Comparison of ENCODE assay signal across 13 cellular contexts in the genomic region with DNA sequence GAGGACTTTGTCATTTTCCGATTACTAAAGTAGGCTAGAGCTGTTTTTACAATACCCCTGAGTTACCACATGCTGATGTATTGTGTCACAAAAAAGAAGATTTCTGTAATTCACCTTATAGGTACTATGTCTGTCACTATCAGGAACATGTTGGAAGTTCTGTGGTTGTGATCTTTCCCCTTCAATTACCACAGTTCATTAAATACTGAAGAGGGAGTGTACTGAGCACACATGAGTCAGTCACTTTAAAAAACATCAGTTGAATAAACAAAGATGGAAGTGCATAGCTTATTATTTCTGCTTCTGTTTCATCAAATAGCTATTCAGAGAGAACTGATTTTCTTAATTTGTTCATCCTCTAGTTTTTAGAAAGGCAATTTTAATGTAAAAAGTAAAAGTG. TPM values are rescaled to one million over a fixed set of nuclear protein-coding genes. Genes with fewer than 3 reads are reported as not detected.
DNase-seq lines count a peak whose midpoint lies in the region; ATAC-seq and TF ChIP-seq lines count a peak whose summit lies in the region.
"Had no signal": no experiment of that assay in that cellular context is flagged by ENCODE, and none has a peak within 500 bp of the region (broad histone marks: within the 10 kb centered on the region; RNA-seq: fewer than 3 reads in every experiment).

No MANE protein-coding gene starts in this region.

- peaks cover 6% of the 10 kb centered on the region for H4K20me1 ChIP-seq in PC-9 (ENCODE audit: insufficient read depth)
- H4K20me1 ChIP-seq: BLaER1 had no signal

- H3K27me3 ChIP-seq in PC-9 (ENCODE audit: insufficient read depth, low read depth) (no peaks in the 10 kb centered on the region), foreskin keratinocyte (no peaks in the 10 kb centered on the region)
- H3K27me3 ChIP-seq: BLaER1 had no signal

- H3K4me3 ChIP-seq in HEK293 (ENCODE audit: low read depth, low read length) (no peak overlapping the region), PC-9 (no peak overlapping the region)
- H3K4me3 ChIP-seq: BLaER1 had no signal

- H3K4me1 Mint-ChIP-seq in endothelial cell (ENCODE audit: unreplicated experiment) = no peaks in the 10 kb centered on the region

- no peaks in the 10 kb centered on the region for H3K27me3 Mint-ChIP-seq in endothelial cell (ENCODE audit: unreplicated experiment)
- H3K27me3 Mint-ChIP-seq: brain; stimulated activated naive CD8-positive, alpha-beta T cell treated with anti-CD3 and anti-CD28 coated beads, Interleukin-15, Interleukin-2, amounts not matched to agents 100 ng/mL and 50 ng/mL, for 24 hours had no signal

- H2AFZ ChIP-seq in PC-9 = no peak overlapping the region

- DNase-seq in AG08396 (ENCODE audit: low spot score) (peak; percentile 12), PC-9 (peak in 1 of 2 experiments; percentile 87), foreskin keratinocyte (peak in 1 of 2 donors; percentile 39), endothelial cell (ENCODE audit: low spot score) (no peak)
- DNase-seq in stimulated activated naive CD8-positive, alpha-beta T cell treated with anti-CD3 and anti-CD28 coated beads, Interleukin-15, Interleukin-2, amounts not matched to agents 100 U/mL and 50 U/mL, for 24 hours = no peak
- DNase-seq: GOT3, occipital lobe had no signal

- no TSS peak for BruUV-seq in PC-9 (replicated peaks; lab: Mats Ljungman, UMichigan)

- ATAC-seq in foreskin keratinocyte = peak; percentile 51
- ATAC-seq in stimulated activated naive CD8-positive, alpha-beta T cell treated with anti-CD3 and anti-CD28 coated beads, Interleukin-15, Interleukin-2, amounts not matched to agents 100 U/mL and 50 U/mL, for 24 hours = no peak
- ATAC-seq in GM18511 (IDR thresholded peaks at IDR 0.05; ENCODE audit: unreplicated experiment) = no peak
- no peak for ATAC-seq in SK-N-SH treated with all-trans-retinoic acid at 6 μM for 48 hours

- H3K27ac ChIP-seq in HEK293 (ENCODE audit: extremely low read depth, low read depth, low read length) = no peak overlapping the region
- no peak overlapping the region for H3K27ac ChIP-seq in PC-9
- no peak overlapping the region for H3K27ac ChIP-seq in foreskin keratinocyte
- H3K27ac ChIP-seq: BLaER1 had no signal

- H3K4me1 ChIP-seq in HEK293 (ENCODE audit: control insufficient read depth, insufficient read depth, low read length) (peaks cover 11% of the 10 kb centered on the region), PC-9 (replicated peaks; ENCODE audit: insufficient read depth) (peaks cover 16% of the 10 kb centered on the region), foreskin keratinocyte (no peaks in the 10 kb centered on the region)
- H3K4me1 ChIP-seq: BLaER1 had no signal

- CTCF ChIA-PET in HEK293 (lab: Yijun Ruan, JAX) = interaction anchor here (0.6 to 0.8 kb wide), 3 partner anchors 10 to 622 kb away, joined by 3 read pairs; no protein-coding TSS in a partner anchor
- CTCF ChIA-PET in PC-9 (lab: Charles Lee) = no interaction called here

- H3K9me2 ChIP-seq in PC-9 (ENCODE audit: insufficient read depth) = no peaks in the 10 kb centered on the region

- POLR2A ChIA-PET in HEK293 (lab: Yijun Ruan, JAX) (no interaction called here), PC-9 (lab: Charles Lee; ENCODE audit: unreplicated experiment) (no interaction called here)

- no peaks in the 10 kb centered on the region for H3K9me3 Mint-ChIP-seq in endothelial cell (ENCODE audit: unreplicated experiment)

- intact Hi-C loops in PC-9 (cut with micrococcal nuclease; ENCODE audit: unreplicated experiment) = no loop called here

- peak overlapping the region; percentile 43 for H3K4me2 ChIP-seq in PC-9
- H3K4me2 ChIP-seq: BLaER1 had no signal

- no peaks in the 10 kb centered on the region for H3K9me3 ChIP-seq in HEK293 (ENCODE audit: control insufficient read depth, insufficient read depth, low read depth, low read length)
- no peaks in the 10 kb centered on the region for H3K9me3 ChIP-seq in PC-9 (ENCODE audit: insufficient read depth, low read depth)

- H3K4me3 Mint-ChIP-seq in endothelial cell (ENCODE audit: unreplicated experiment) = no peak overlapping the region
- H3K4me3 Mint-ChIP-seq: brain; stimulated activated naive CD8-positive, alpha-beta T cell treated with anti-CD3 and anti-CD28 coated beads, Interleukin-15, Interleukin-2, amounts not matched to agents 100 ng/mL and 50 ng/mL, for 24 hours had no signal

- H3F3A ChIP-seq in PC-9 (ENCODE audit: insufficient read depth, low read depth) = peaks cover 8% of the 10 kb centered on the region; the same call in 1 of the 2 replicates

- H3K79me2 ChIP-seq in PC-9 (ENCODE audit: low read depth) = no peaks in the 10 kb centered on the region

- TF ChIP-seq CTCF in HEK293 (tag by site-specific recombination; IDR thresholded peaks at IDR 0.05) (no peak), PC-9 (conservative IDR thresholded peaks at IDR 0.05) (no peak), foreskin keratinocyte (conservative IDR thresholded peaks at IDR 0.05) (no peak), endothelial cell (IDR thresholded peaks at IDR 0.05; ENCODE audit: unreplicated experiment) (no peak)

- no peaks in the 10 kb centered on the region for H3K36me3 Mint-ChIP-seq in endothelial cell (ENCODE audit: low read depth, unreplicated experiment)

- H3K36me3 ChIP-seq in HEK293 (ENCODE audit: control insufficient read depth in 2 of 2, insufficient read depth in 1 of 2, low read length in 2 of 2) (peaks cover 7 to 21% of the 10 kb centered on the region in 2 experiments), PC-9 (ENCODE audit: low read depth) (no peaks in the 10 kb centered on the region)

- H3K27ac Mint-ChIP-seq in endothelial cell (ENCODE audit: unreplicated experiment) = no peak overlapping the region
- H3K27ac Mint-ChIP-seq: brain; stimulated activated naive CD8-positive, alpha-beta T cell treated with anti-CD3 and anti-CD28 coated beads, Interleukin-15, Interleukin-2, amounts not matched to agents 100 ng/mL and 50 ng/mL, for 24 hours had no signal

TF ChIP-seq in HEK293, 187 proteins besides CTCF, POLR2A, EP300 and RAD21 (continues in another document):
- TF ChIP-seq, protein P1, sequence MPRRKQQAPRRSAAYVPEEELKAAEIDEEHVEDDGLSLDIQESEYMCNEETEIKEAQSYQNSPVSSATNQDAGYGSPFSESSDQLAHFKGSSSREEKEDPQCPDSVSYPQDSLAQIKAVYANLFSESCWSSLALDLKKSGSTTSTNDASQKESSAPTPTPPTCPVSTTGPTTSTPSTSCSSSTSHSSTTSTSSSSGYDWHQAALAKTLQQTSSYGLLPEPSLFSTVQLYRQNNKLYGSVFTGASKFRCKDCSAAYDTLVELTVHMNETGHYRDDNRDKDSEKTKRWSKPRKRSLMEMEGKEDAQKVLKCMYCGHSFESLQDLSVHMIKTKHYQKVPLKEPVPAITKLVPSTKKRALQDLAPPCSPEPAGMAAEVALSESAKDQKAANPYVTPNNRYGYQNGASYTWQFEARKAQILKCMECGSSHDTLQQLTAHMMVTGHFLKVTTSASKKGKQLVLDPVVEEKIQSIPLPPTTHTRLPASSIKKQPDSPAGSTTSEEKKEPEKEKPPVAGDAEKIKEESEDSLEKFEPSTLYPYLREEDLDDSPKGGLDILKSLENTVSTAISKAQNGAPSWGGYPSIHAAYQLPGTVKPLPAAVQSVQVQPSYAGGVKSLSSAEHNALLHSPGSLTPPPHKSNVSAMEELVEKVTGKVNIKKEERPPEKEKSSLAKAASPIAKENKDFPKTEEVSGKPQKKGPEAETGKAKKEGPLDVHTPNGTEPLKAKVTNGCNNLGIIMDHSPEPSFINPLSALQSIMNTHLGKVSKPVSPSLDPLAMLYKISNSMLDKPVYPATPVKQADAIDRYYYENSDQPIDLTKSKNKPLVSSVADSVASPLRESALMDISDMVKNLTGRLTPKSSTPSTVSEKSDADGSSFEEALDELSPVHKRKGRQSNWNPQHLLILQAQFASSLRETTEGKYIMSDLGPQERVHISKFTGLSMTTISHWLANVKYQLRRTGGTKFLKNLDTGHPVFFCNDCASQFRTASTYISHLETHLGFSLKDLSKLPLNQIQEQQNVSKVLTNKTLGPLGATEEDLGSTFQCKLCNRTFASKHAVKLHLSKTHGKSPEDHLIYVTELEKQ (tag by site-specific recombination; IDR thresholded peaks at IDR 0.05; ENCODE audit: borderline replicate concordance) = peak; percentile 57; the same call in 1 of the 2 replicates

TF ChIP-seq in SK-N-SH treated with all-trans-retinoic acid at 6 μM for 48 hours, 23 proteins besides CTCF, POLR2A, EP300 and RAD21 (continues in another document):
- TF ChIP-seq ESRRG (CRISPR knock-in tag; IDR thresholded peaks at IDR 0.05) = no peak
- no peak for TF ChIP-seq ISL1 (CRISPR knock-in tag; IDR thresholded peaks at IDR 0.05)
- no peak for TF ChIP-seq RARB (CRISPR knock-in tag; IDR thresholded peaks at IDR 0.05)
- TF ChIP-seq, protein P2, sequence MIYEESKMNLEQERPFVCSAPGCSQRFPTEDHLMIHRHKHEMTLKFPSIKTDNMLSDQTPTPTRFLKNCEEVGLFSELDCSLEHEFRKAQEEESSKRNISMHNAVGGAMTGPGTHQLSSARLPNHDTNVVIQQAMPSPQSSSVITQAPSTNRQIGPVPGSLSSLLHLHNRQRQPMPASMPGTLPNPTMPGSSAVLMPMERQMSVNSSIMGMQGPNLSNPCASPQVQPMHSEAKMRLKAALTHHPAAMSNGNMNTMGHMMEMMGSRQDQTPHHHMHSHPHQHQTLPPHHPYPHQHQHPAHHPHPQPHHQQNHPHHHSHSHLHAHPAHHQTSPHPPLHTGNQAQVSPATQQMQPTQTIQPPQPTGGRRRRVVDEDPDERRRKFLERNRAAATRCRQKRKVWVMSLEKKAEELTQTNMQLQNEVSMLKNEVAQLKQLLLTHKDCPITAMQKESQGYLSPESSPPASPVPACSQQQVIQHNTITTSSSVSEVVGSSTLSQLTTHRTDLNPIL (CRISPR knock-in tag; IDR thresholded peaks at IDR 0.05; ENCODE audit: low read depth) = no peak

RNA-seq across cellular contexts. Expression of a gene that starts 31.7 kb away (rescaled TPM):
- total RNA-seq in PC-9 (2021) = 38.8 and 49.1 TPM in 2 replicates
- total RNA-seq in foreskin keratinocyte = 112 and 124 TPM in 2 replicates
- polyA plus RNA-seq in foreskin keratinocyte = 98.5 and 116 TPM in 2 replicates
- total RNA-seq in endothelial cell (ENCODE audit: unreplicated experiment) = 118 TPM

RNA-seq across cellular contexts. Expression of a gene that starts 32.0 kb away (rescaled TPM):
- total RNA-seq in PC-9 (2021) (39.8 and 48.7 TPM in 2 replicates), foreskin keratinocyte (39.6 and 40.6 TPM in 2 replicates), endothelial cell (ENCODE audit: unreplicated experiment) (50.8 TPM)
- polyA plus RNA-seq in foreskin keratinocyte = 31.1 and 32.2 TPM in 2 replicates

RNA-seq across cellular contexts. Expression of a gene that starts 56.9 kb away (rescaled TPM):
- total RNA-seq in PC-9 (2021) (not detected in 2 replicates), foreskin keratinocyte (0.18 and 0.20 TPM in 2 replicates), endothelial cell (ENCODE audit: unreplicated experiment) (2.9 TPM)
- polyA plus RNA-seq in foreskin keratinocyte = 0.04 and 0.10 TPM in 2 replicates
